ENCODE assay signal across 6 cellular contexts in the genomic region with DNA sequence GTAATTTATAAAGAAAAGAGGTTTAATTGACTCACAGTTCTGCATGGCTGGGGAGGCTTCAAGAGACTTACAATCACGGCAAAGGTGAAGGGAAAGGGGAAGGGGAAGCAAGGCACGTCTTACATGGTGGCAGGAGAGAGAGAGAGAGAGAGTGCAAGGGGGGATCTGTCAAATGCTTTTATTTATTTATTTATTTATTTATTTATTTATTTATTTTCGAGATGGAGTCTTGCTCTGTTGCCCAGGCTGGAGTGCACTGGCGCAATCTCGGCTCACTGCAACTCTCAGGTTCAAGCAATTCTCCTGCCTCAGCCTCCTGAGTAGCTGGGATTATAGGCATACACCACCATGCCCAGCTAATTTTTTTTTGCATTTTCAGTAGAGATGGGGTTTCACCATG. TPM values are rescaled to one million over a fixed set of nuclear protein-coding genes. Genes with fewer than 3 reads are reported as not detected.
"Had no signal": no experiment of that assay in that cellular context is flagged by ENCODE, and none has a peak within 500 bp of the region (broad histone marks: within the 10 kb centered on the region; RNA-seq: fewer than 3 reads in every experiment).

No MANE protein-coding gene starts in this region.

RNA-seq across cellular contexts. Expression of a gene that starts 29.4 kb away (rescaled TPM):
- total RNA-seq: M059J, PC-3, Peyer's patch, Right ventricle myocardium superior, SJSA1 had no signal
- polyA plus RNA-seq: SK-N-SH had no signal

RNA-seq across cellular contexts. Expression of a gene that starts 43.3 kb away (rescaled TPM):
- total RNA-seq: M059J, Right ventricle myocardium superior, SJSA1 had no signal
- polyA plus RNA-seq: SK-N-SH had no signal

RNA-seq across cellular contexts. Expression of a gene that starts 51.3 kb away (rescaled TPM):
- total RNA-seq: M059J, SJSA1 had no signal
- polyA plus RNA-seq: SK-N-SH had no signal
